33 cellular contexts compared by ENCODE assay signal in the genomic region with DNA sequence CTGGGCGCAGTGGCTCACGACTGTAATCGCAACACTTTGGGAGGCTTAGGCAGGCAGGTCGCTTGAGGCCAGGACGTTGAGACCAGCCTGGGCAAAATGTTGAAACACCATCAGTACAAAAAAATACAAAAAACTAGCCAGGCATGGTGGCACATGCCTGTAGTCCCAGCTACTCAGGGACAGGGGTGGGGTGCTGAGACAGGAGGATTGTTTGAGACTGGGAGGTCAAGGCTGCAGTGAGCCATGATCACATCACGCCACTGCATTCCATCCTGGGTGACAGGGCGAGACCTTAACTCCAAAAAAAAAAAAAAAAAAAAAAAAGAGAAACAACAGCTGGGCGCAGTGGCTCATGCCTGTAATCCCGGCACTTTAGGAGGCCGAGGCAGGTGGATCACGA.
"Had no signal": no experiment of that assay in that cellular context is flagged by ENCODE, and none has a peak within 500 bp of the region (broad histone marks: within the 10 kb centered on the region; RNA-seq: fewer than 3 reads in every experiment).

No MANE protein-coding gene starts in this region.

- H3K4me3 ChIP-seq: ascending aorta, coronary artery, dorsolateral prefrontal cortex, esophagus squamous epithelium, gastroesophageal sphincter had no signal

- H3K4me3 Mint-ChIP-seq: activated CD4-positive, alpha-beta T cell treated with anti-CD3 and anti-CD28 coated beads for 36 hours; activated CD8-positive, alpha-beta T cell treated with anti-CD3 and anti-CD28 coated beads for 36 hours; activated naive CD4-positive, alpha-beta T cell treated with anti-CD3 and anti-CD28 coated beads for 36 hours; activated naive CD4-positive, alpha-beta T cell treated with anti-CD3 and anti-CD28 coated beads, Interleukin-2, amount 50 U/mL, for 24 hours; activated naive CD8-positive, alpha-beta T cell treated with anti-CD3 and anti-CD28 coated beads for 36 hours; activated naive CD8-positive, alpha-beta T cell treated with anti-CD3 and anti-CD28 coated beads, Interleukin-2, amount 50 U/mL, for 24 hours; activated T-cell treated with anti-CD3 and anti-CD28 coated beads, Interleukin-2, amount 50 U/mL, for 4 hours; activated T-helper 1 cell treated with anti-CD3 and anti-CD28 coated beads, Interleukin-12 subunit alpha, Interleukin-12 subunit beta, Interleukin-2, Interleukin-4 antibody, amounts not matched to agents 30 ng/mL and 10 ng/mL and 1 ng/mL, durations not matched to agents 14 hours and 24 hours and 36 hours; central memory CD8-positive, alpha-beta T cell; dendritic cell treated with granulocyte-macrophage colony-stimulating factor and Interleukin-4, amounts not matched to agents 40 ng/mL and 50 ng/mL, for 4 days; T-cell; T-helper 1 cell treated with Interleukin-12 subunit alpha and Interleukin-12 subunit beta and Interleukin-4 antibody, amounts not matched to agents 30 μg/mL and 1 μg/mL, for 36 hours had no signal

- H3K4me1 ChIP-seq: ascending aorta, esophagus squamous epithelium, gastroesophageal sphincter had no signal

- ATAC-seq: activated CD4-positive, alpha-beta T cell treated with anti-CD3 and anti-CD28 coated beads for 36 hours; activated CD8-positive, alpha-beta T cell treated with anti-CD3 and anti-CD28 coated beads for 36 hours; activated naive CD8-positive, alpha-beta T cell treated with anti-CD3 and anti-CD28 coated beads, Interleukin-2, amount 50 U/mL, for 24 hours; activated T-cell treated with anti-CD3 and anti-CD28 coated beads, Interleukin-2, amount 50 U/mL, for 4 hours; gastroesophageal sphincter; T-cell had no signal

- H3K9me3 ChIP-seq: ascending aorta, esophagus squamous epithelium, gastroesophageal sphincter had no signal

- H3K27ac ChIP-seq: ascending aorta, brain microvascular endothelial cell, coronary artery, dorsolateral prefrontal cortex, epithelial cell of prostate, esophagus squamous epithelium, gastroesophageal sphincter had no signal

- H3K27me3 ChIP-seq: ascending aorta, brain microvascular endothelial cell, dorsolateral prefrontal cortex, esophagus squamous epithelium, gastroesophageal sphincter had no signal

- H3K27me3 Mint-ChIP-seq: activated CD4-positive, alpha-beta T cell treated with anti-CD3 and anti-CD28 coated beads for 36 hours; activated CD8-positive, alpha-beta T cell treated with anti-CD3 and anti-CD28 coated beads for 36 hours; activated naive CD4-positive, alpha-beta T cell treated with anti-CD3 and anti-CD28 coated beads, Interleukin-2, amount 50 U/mL, for 24 hours; activated naive CD8-positive, alpha-beta T cell treated with anti-CD3 and anti-CD28 coated beads for 36 hours; activated naive CD8-positive, alpha-beta T cell treated with anti-CD3 and anti-CD28 coated beads, Interleukin-2, amount 50 U/mL, for 24 hours; central memory CD8-positive, alpha-beta T cell; dendritic cell treated with granulocyte-macrophage colony-stimulating factor and Interleukin-4, amounts not matched to agents 40 ng/mL and 50 ng/mL, for 4 days; T-cell had no signal

- H3K4me1 Mint-ChIP-seq: activated CD4-positive, alpha-beta T cell treated with anti-CD3 and anti-CD28 coated beads for 36 hours; activated naive CD4-positive, alpha-beta T cell treated with anti-CD3 and anti-CD28 coated beads, Interleukin-2, amount 50 U/mL, for 24 hours; activated naive CD8-positive, alpha-beta T cell treated with anti-CD3 and anti-CD28 coated beads for 36 hours; activated naive CD8-positive, alpha-beta T cell treated with anti-CD3 and anti-CD28 coated beads, Interleukin-2, amount 50 U/mL, for 24 hours; central memory CD8-positive, alpha-beta T cell; T-cell had no signal

- FAIRE-seq: bronchial epithelial cell, endothelial cell of umbilical vein had no signal

- H3K27ac Mint-ChIP-seq: activated CD4-positive, alpha-beta T cell treated with anti-CD3 and anti-CD28 coated beads for 36 hours; activated CD8-positive, alpha-beta T cell treated with anti-CD3 and anti-CD28 coated beads for 36 hours; activated naive CD4-positive, alpha-beta T cell treated with anti-CD3 and anti-CD28 coated beads for 36 hours; activated naive CD4-positive, alpha-beta T cell treated with anti-CD3 and anti-CD28 coated beads, Interleukin-2, amount 50 U/mL, for 24 hours; activated naive CD8-positive, alpha-beta T cell treated with anti-CD3 and anti-CD28 coated beads for 36 hours; activated naive CD8-positive, alpha-beta T cell treated with anti-CD3 and anti-CD28 coated beads, Interleukin-2, amount 50 U/mL, for 24 hours; activated T-helper 1 cell treated with anti-CD3 and anti-CD28 coated beads, Interleukin-12 subunit alpha, Interleukin-12 subunit beta, Interleukin-2, Interleukin-4 antibody, amounts not matched to agents 30 ng/mL and 10 ng/mL and 1 ng/mL, durations not matched to agents 14 hours and 24 hours and 36 hours; activated T-helper 2 cell treated with anti-CD3 and anti-CD28 coated beads, Interferon-gamma antibody, Interleukin-2, Interleukin-4, amounts not matched to agents 10 μg/mL and 5 μg/mL and 100 μg/mL, durations not matched to agents 14 hours and 24 hours and 36 hours; dendritic cell treated with granulocyte-macrophage colony-stimulating factor and Interleukin-4, amounts not matched to agents 40 ng/mL and 50 ng/mL, for 4 days; T-cell; T-helper 1 cell treated with Interleukin-12 subunit alpha and Interleukin-12 subunit beta and Interleukin-4 antibody, amounts not matched to agents 30 μg/mL and 1 μg/mL, for 36 hours had no signal

- H3K9me3 Mint-ChIP-seq: activated CD8-positive, alpha-beta T cell treated with anti-CD3 and anti-CD28 coated beads for 36 hours; activated naive CD4-positive, alpha-beta T cell treated with anti-CD3 and anti-CD28 coated beads for 36 hours; activated naive CD4-positive, alpha-beta T cell treated with anti-CD3 and anti-CD28 coated beads, Interleukin-2, amount 50 U/mL, for 24 hours; activated naive CD8-positive, alpha-beta T cell treated with anti-CD3 and anti-CD28 coated beads for 36 hours; activated naive CD8-positive, alpha-beta T cell treated with anti-CD3 and anti-CD28 coated beads, Interleukin-2, amount 50 U/mL, for 24 hours; activated T-cell treated with anti-CD3 and anti-CD28 coated beads, Interleukin-2, amount 50 U/mL, for 4 hours; activated T-helper 1 cell treated with anti-CD3 and anti-CD28 coated beads, Interleukin-12 subunit alpha, Interleukin-12 subunit beta, Interleukin-2, Interleukin-4 antibody, amounts not matched to agents 30 ng/mL and 10 ng/mL and 1 ng/mL, durations not matched to agents 14 hours and 24 hours and 36 hours; activated T-helper 2 cell treated with anti-CD3 and anti-CD28 coated beads, Interferon-gamma antibody, Interleukin-2, Interleukin-4, amounts not matched to agents 10 μg/mL and 5 μg/mL and 100 μg/mL, durations not matched to agents 14 hours and 24 hours and 36 hours; central memory CD8-positive, alpha-beta T cell; dendritic cell treated with granulocyte-macrophage colony-stimulating factor and Interleukin-4, amounts not matched to agents 40 ng/mL and 50 ng/mL, for 4 days; T-cell; T-helper 1 cell treated with Interleukin-12 subunit alpha and Interleukin-12 subunit beta and Interleukin-4 antibody, amounts not matched to agents 30 μg/mL and 1 μg/mL, for 36 hours had no signal

- DNase-seq: activated CD4-positive, alpha-beta T cell treated with anti-CD3 and anti-CD28 coated beads for 36 hours; activated CD4-positive, alpha-beta T cell treated with anti-CD3 and anti-CD28 coated beads, Interleukin-2, amount 50 U/mL, for 1 hour; activated CD4-positive, alpha-beta T cell treated with anti-CD3 and anti-CD28 coated beads, Interleukin-2, amount 50 U/mL, for 48 hours; activated CD4-positive, CD25-positive, alpha-beta regulatory T cell; activated CD4-positive, CD25-positive, alpha-beta regulatory T cell treated with anti-CD3 and anti-CD28 coated beads, Interleukin-2, amount 50 U/mL, for 72 hours; activated CD8-positive, alpha-beta memory T cell treated with anti-CD3 and anti-CD28 coated beads for 24 hours; activated CD8-positive, alpha-beta T cell treated with anti-CD3 and anti-CD28 coated beads for 36 hours; activated effector memory CD4-positive, alpha-beta T cell treated with anti-CD3 and anti-CD28 coated beads, Interleukin-2, amount 50 U/mL, for 16 hours; activated naive CD4-positive, alpha-beta T cell treated with anti-CD3 and anti-CD28 coated beads for 36 hours; activated naive CD8-positive, alpha-beta T cell treated with anti-CD3 and anti-CD28 coated beads for 36 hours; activated naive CD8-positive, alpha-beta T cell treated with anti-CD3 and anti-CD28 coated beads, Interleukin-2, amount 50 U/mL, for 24 hours; activated T-cell treated with anti-CD3 and anti-CD28 coated beads, Interleukin-2, amount 50 U/mL, for 4 hours; brain microvascular endothelial cell; effector memory CD4-positive, alpha-beta T cell; esophagus squamous epithelium; foreskin melanocyte; head of caudate nucleus; SW 1271; T-cell; T1000 had no signal
